ENCODE assay signal across 1 cellular context in the genomic region with DNA sequence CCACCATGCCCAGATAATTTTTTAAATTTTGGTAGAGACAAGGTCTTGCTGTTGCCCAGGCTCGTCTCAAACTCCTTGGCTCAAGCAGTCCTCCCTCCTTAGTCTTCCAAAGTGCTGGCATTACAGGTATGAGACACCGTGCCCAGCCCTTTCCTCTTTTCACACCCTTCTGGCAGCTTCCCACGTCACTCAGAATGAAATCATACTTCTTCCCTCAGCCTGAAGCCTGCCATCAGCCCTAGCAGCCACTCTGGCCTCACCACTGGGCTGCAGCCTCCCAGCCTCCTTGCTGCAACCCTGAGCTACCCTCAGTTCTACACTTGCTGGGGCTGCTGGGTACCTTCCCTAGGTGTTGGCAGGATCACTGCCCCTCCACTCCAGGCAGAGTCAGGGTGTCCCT.
TF ChIP-seq lines count a peak whose summit lies in the region.

No MANE protein-coding gene starts in this region.

TF ChIP-seq in WTC11, 78 proteins besides CTCF, POLR2A, EP300 and RAD21 (continued from another document):
- TF ChIP-seq FOXP4 (CRISPR knock-in tag; IDR thresholded peaks at IDR 0.05) (no peak), EMX1 (CRISPR knock-in tag; IDR thresholded peaks at IDR 0.05) (no peak), E2F5 (CRISPR knock-in tag; IDR thresholded peaks at IDR 0.05) (no peak), ZMAT4 (CRISPR knock-in tag; IDR thresholded peaks at IDR 0.05) (no peak), ZNF425 (CRISPR knock-in tag; conservative IDR thresholded peaks at IDR 0.05) (no peak), ELF4 (CRISPR knock-in tag; IDR thresholded peaks at IDR 0.05; ENCODE audit: low read depth) (no peak), PRRX2 (CRISPR knock-in tag; IDR thresholded peaks at IDR 0.05) (no peak), OVOL2 (CRISPR knock-in tag; IDR thresholded peaks at IDR 0.05; ENCODE audit: borderline replicate concordance) (no peak)
- TF ChIP-seq, protein P1, sequence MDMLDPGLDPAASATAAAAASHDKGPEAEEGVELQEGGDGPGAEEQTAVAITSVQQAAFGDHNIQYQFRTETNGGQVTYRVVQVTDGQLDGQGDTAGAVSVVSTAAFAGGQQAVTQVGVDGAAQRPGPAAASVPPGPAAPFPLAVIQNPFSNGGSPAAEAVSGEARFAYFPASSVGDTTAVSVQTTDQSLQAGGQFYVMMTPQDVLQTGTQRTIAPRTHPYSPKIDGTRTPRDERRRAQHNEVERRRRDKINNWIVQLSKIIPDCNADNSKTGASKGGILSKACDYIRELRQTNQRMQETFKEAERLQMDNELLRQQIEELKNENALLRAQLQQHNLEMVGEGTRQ (CRISPR knock-in tag; IDR thresholded peaks at IDR 0.05): no peak
